8 cellular contexts compared by ENCODE assay signal in genomic region chr11:11987503-11988022, GRCh38. TPM values are rescaled to one million over a fixed set of nuclear protein-coding genes. Genes with fewer than 3 reads are reported as not detected.
A peak's percentile ranks its signal among the peaks of the same experiment; 100 is the strongest.
DNase-seq lines count a peak whose midpoint lies in the region; ATAC-seq, FAIRE-seq and TF ChIP-seq lines count a peak whose summit lies in the region.

No MANE protein-coding gene starts in this region.

- H3K9me2 ChIP-seq in SU-DHL-6 (replicated peaks; ENCODE audit: insufficient read depth, low read length): no peaks in the 10 kb centered on the region

- 93 to 96% methylated on average over 1 of the region's 1 CpG for WGBS in aorta, 2 donors

- no peak overlapping the region for H3K27ac Mint-ChIP-seq in activated naive CD8-positive, alpha-beta T cell treated with anti-CD3 and anti-CD28 coated beads for 36 hours

- no peak for TF ChIP-seq POLR2A in GM12891 (IDR thresholded peaks at IDR 0.05; ENCODE audit: low read depth, low read length)

- no peak overlapping the region for H3K4me3 ChIP-seq in right atrium auricular region
- H3K4me3 ChIP-seq in SU-DHL-6 (ENCODE audit: insufficient read depth, low read length, poor library complexity, severe bottlenecking): no peak overlapping the region
- no peak overlapping the region for H3K4me3 ChIP-seq in aorta (ENCODE audit: low read length in 2 of 2)

- H3K79me2 ChIP-seq in SU-DHL-6 (ENCODE audit: insufficient read depth, low read length): no peaks in the 10 kb centered on the region

- H3K4me1 ChIP-seq in right atrium auricular region: peaks cover 0 to 91% of the 10 kb centered on the region in 2 donors
- peaks cover 31% of the 10 kb centered on the region for H3K4me1 ChIP-seq in foreskin keratinocyte
- peaks cover 3 to 13% of the 10 kb centered on the region in 2 donors for H3K4me1 ChIP-seq in aorta (ENCODE audit: control insufficient read depth in 1 of 2, insufficient read depth in 2 of 2, low read length in 2 of 2)

- TF ChIP-seq CTCF in right atrium auricular region (IDR thresholded peaks at IDR 0.05) (peak; percentile 10 to 37), SU-DHL-6 (IDR thresholded peaks at IDR 0.05; ENCODE audit: insufficient read depth, low read length, poor library complexity, severe bottlenecking) (peak; percentile 44), foreskin keratinocyte (conservative IDR thresholded peaks at IDR 0.05) (peak; percentile 59)

- H3F3A ChIP-seq in SU-DHL-6 (ENCODE audit: insufficient read depth): no peaks in the 10 kb centered on the region

- no peak overlapping the region for H3K4me2 ChIP-seq in SU-DHL-6 (ENCODE audit: low read depth, low read length, poor library complexity, severe bottlenecking)

- peaks cover 3% of the 10 kb centered on the region for H3K27me3 Mint-ChIP-seq in activated naive CD8-positive, alpha-beta T cell treated with anti-CD3 and anti-CD28 coated beads for 36 hours

- H3K9me3 ChIP-seq in right atrium auricular region (no peaks in the 10 kb centered on the region), SU-DHL-6 (ENCODE audit: insufficient read depth, low read length) (no peaks in the 10 kb centered on the region), aorta (ENCODE audit: control insufficient read depth, low read length) (no peaks in the 10 kb centered on the region)

- FAIRE-seq in GM12891 (lab: Jason Lieb, UNC): no peak

- H3K36me3 Mint-ChIP-seq in activated naive CD8-positive, alpha-beta T cell treated with anti-CD3 and anti-CD28 coated beads for 36 hours: no peaks in the 10 kb centered on the region

- no peaks in the 10 kb centered on the region for H3K9me3 Mint-ChIP-seq in activated naive CD8-positive, alpha-beta T cell treated with anti-CD3 and anti-CD28 coated beads for 36 hours

- H4K20me1 ChIP-seq in SU-DHL-6 (ENCODE audit: low read depth, low read length): no peaks in the 10 kb centered on the region

- no peak for DNase-seq in right atrium auricular region (ENCODE audit: low spot score)
- no peak for DNase-seq in left cardiac atrium
- DNase-seq in foreskin keratinocyte: no peak
- DNase-seq in aorta: no peak
- no peak for DNase-seq in activated naive CD8-positive, alpha-beta T cell treated with anti-CD3 and anti-CD28 coated beads for 36 hours
- no peak for DNase-seq in GM12891 (ENCODE audit: insufficient read length, low spot score)

- H3K27ac ChIP-seq in right atrium auricular region (peak overlapping the region; percentile 84 to 93), SU-DHL-6 (ENCODE audit: low read depth, low read length) (no peak overlapping the region), foreskin keratinocyte (peak overlapping the region; percentile 39), aorta (ENCODE audit: low read depth in 1 of 2, low read length in 2 of 2) (peak overlapping the region; percentile 32 to 59)

- peaks cover 20% of the 10 kb centered on the region for H3K36me3 ChIP-seq in right atrium auricular region
- no peaks in the 10 kb centered on the region for H3K36me3 ChIP-seq in SU-DHL-6 (ENCODE audit: low read length)
- H3K36me3 ChIP-seq in aorta (ENCODE audit: control insufficient read depth in 1 of 2, insufficient read depth in 2 of 2, low read length in 1 of 2): no peaks in the 10 kb centered on the region

- H2AFZ ChIP-seq in SU-DHL-6 (ENCODE audit: low read depth, low read length, severe bottlenecking): peak overlapping the region; percentile 16

- H3K27me3 ChIP-seq in right atrium auricular region: no peaks in the 10 kb centered on the region
- H3K27me3 ChIP-seq in SU-DHL-6 (ENCODE audit: low read length): no peaks in the 10 kb centered on the region
- no peaks in the 10 kb centered on the region for H3K27me3 ChIP-seq in foreskin keratinocyte
- H3K27me3 ChIP-seq in aorta (ENCODE audit: control insufficient read depth in 1 of 2, insufficient read depth in 2 of 2, low read length in 1 of 2): no peaks in the 10 kb centered on the region

- H3K4me1 Mint-ChIP-seq in activated naive CD8-positive, alpha-beta T cell treated with anti-CD3 and anti-CD28 coated beads for 36 hours: peaks cover 5% of the 10 kb centered on the region

- H3K4me3 Mint-ChIP-seq in activated naive CD8-positive, alpha-beta T cell treated with anti-CD3 and anti-CD28 coated beads for 36 hours: no peak overlapping the region

- intact Hi-C loops in left cardiac atrium (cut with DNase I) (no loop called here), aorta (cut with DNase I) (no loop called here)

- H3K9ac ChIP-seq in SU-DHL-6 (ENCODE audit: low read length): no peak overlapping the region

- no peak for ATAC-seq in left cardiac atrium
- no peak for ATAC-seq in foreskin keratinocyte
- no peak for ATAC-seq in aorta (ENCODE audit: low FRiP score)
- no peak for ATAC-seq in HG02759 (IDR thresholded peaks at IDR 0.05; ENCODE audit: unreplicated experiment)

TF ChIP-seq in GM12891, 5 proteins besides CTCF, POLR2A, EP300 and RAD21:
- TF ChIP-seq TAF1 (IDR thresholded peaks at IDR 0.05; ENCODE audit: low read depth, low read length) (no peak), POLR2AphosphoS5 (IDR thresholded peaks at IDR 0.05; ENCODE audit: low read depth, low read length) (no peak), SPI1 (IDR thresholded peaks at IDR 0.05; ENCODE audit: low read depth, low read length) (no peak), PAX5 (IDR thresholded peaks at IDR 0.05; ENCODE audit: insufficient read depth, low read length, severe bottlenecking) (no peak), POU2F2 (IDR thresholded peaks at IDR 0.05; ENCODE audit: low read depth, low read length) (no peak)

RNA-seq across cellular contexts. Expression of gene DKK3, which starts 20.9 kb away (rescaled TPM):
- 1,000 to 10,000 TPM; 2,934 to 5,316 TPM for total RNA-seq in right atrium auricular region
- total RNA-seq in left cardiac atrium: 1,000 to 10,000 TPM; 1,563 to 1,610 TPM
- 271 and 323 TPM in 2 replicates for total RNA-seq in foreskin keratinocyte
- polyA plus RNA-seq in foreskin keratinocyte: 197 and 257 TPM in 2 replicates
- 100 to 1,000 TPM; 250 to 313 TPM for total RNA-seq in aorta
- 100 to 1,000 TPM; 471 to 938 TPM for polyA plus RNA-seq in aorta
- total RNA-seq in activated naive CD8-positive, alpha-beta T cell treated with anti-CD3 and anti-CD28 coated beads for 36 hours: under 1 TPM in 1 of 2 experiments, not detected in 1; 0.46 TPM
- polyA plus RNA-seq in GM12891 (2012; ENCODE audit: low read depth, missing spikeins): 0.23 TPM

Comparison
In these comparisons a context has a peak if more than half of its experiments do, and no peak if none do; other contexts are left out.
1. RNA of gene DKK3, which starts 20.9 kb away (total RNA-seq): 2,934 to 5,316 TPM in right atrium auricular region, 1,563 to 1,610 TPM in left cardiac atrium, 271 to 323 TPM in foreskin keratinocyte and 250 to 313 TPM in aorta; 0.46 TPM in activated naive CD8-positive, alpha-beta T cell treated with anti-CD3 and anti-CD28 coated beads for 36 hours; every median in the first group is over 100 times any median in the second.
2. Peak in every context shown above with its lines, with median percentiles within 50 percentile points of each other: CTCF ChIP-seq.